Comparison of ENCODE assay signal across 1 cellular context in genomic region chr7:974820-975681, GRCh38.
TF ChIP-seq lines count a peak whose summit lies in the region.

COX19 (minus strand) TSS chr7:975549; CDS start chr7:975509, 40 bp downstream.

TF ChIP-seq in GM23338, 12 proteins besides CTCF, POLR2A, EP300 and RAD21 (continued from another document):
- TF ChIP-seq ZNF462 (CRISPR knock-in tag; IDR thresholded peaks at IDR 0.05), result no peak
- no peak for TF ChIP-seq ZNF331 (CRISPR knock-in tag; IDR thresholded peaks at IDR 0.05; ENCODE audit: low read depth)
- no peak for TF ChIP-seq NANOG (IDR thresholded peaks at IDR 0.05; ENCODE audit: borderline replicate concordance)
- TF ChIP-seq EZH2phosphoT487 (IDR thresholded peaks at IDR 0.05; ENCODE audit: unreplicated experiment), result no peak
- no peak for TF ChIP-seq REST (IDR thresholded peaks at IDR 0.05; ENCODE audit: unreplicated experiment)
- TF ChIP-seq JUNB (IDR thresholded peaks at IDR 0.05; ENCODE audit: unreplicated experiment), result no peak
- TF ChIP-seq STAT1 (IDR thresholded peaks at IDR 0.05; ENCODE audit: unreplicated experiment), result no peak
- peak; percentile 25 for TF ChIP-seq CREB1 (CRISPR knock-in tag; IDR thresholded peaks at IDR 0.05; ENCODE audit: low read depth)
- TF ChIP-seq EZH2 (IDR thresholded peaks at IDR 0.05; ENCODE audit: low read depth, unreplicated experiment), result no peak
- peak; percentile 84 for TF ChIP-seq POLR2AphosphoS5 (IDR thresholded peaks at IDR 0.05; ENCODE audit: low read depth)
- no peak for TF ChIP-seq ZNF114 (CRISPR knock-in tag; IDR thresholded peaks at IDR 0.05)
